ENCODE assay signal across 26 cellular contexts in genomic region chr3:51947215-51947900, GRCh38. TPM values are rescaled to one million over a fixed set of nuclear protein-coding genes. Genes with fewer than 3 reads are reported as not detected.
"Had no signal": no experiment of that assay in that cellular context is flagged by ENCODE, and none has a peak within 500 bp of the region (broad histone marks: within the 10 kb centered on the region; RNA-seq: fewer than 3 reads in every experiment).

No MANE protein-coding gene starts in this region.

- H3K27me3 ChIP-seq: body of pancreas, cardiac muscle cell, stomach, suprapubic skin, tibial nerve, uterus had no signal

- H3K27me3 Mint-ChIP-seq: activated CD4-positive, alpha-beta T cell treated with anti-CD3 and anti-CD28 coated beads, Interleukin-2, amount 10 ng/mL, durations not matched to agents 24 days and 14 days; dendritic cell treated with granulocyte-macrophage colony-stimulating factor and Interleukin-4, amounts not matched to agents 40 ng/mL and 50 ng/mL, for 4 days had no signal

- H3K4me3 Mint-ChIP-seq: activated CD4-positive, alpha-beta T cell treated with anti-CD3 and anti-CD28 coated beads, Interleukin-2, amount 10 ng/mL, durations not matched to agents 24 days and 14 days; activated CD8-positive, alpha-beta T cell treated with anti-CD3 and anti-CD28 coated beads, Interleukin-2, amount 10 ng/mL, durations not matched to agents 7 days and 5 days; activated naive CD4-positive, alpha-beta T cell treated with anti-CD3 and anti-CD28 coated beads for 36 hours; dendritic cell treated with granulocyte-macrophage colony-stimulating factor and Interleukin-4, amounts not matched to agents 40 ng/mL and 50 ng/mL, for 4 days; memory B cell; neural crest cell; stimulated activated memory B cell treated with anti-CD40 and anti-IgM and Interleukin-4, amounts not matched to agents 10 μg/mL and 1 μg/mL and 100 μg/mL, for 72 hours had no signal

- H3K9me3 ChIP-seq: body of pancreas, prostate gland, stomach, suprapubic skin, tibial nerve, uterus had no signal

- H3K27ac Mint-ChIP-seq: activated CD4-positive, alpha-beta T cell treated with anti-CD3 and anti-CD28 coated beads, Interleukin-2, amount 10 ng/mL, durations not matched to agents 24 days and 14 days; activated CD8-positive, alpha-beta T cell treated with anti-CD3 and anti-CD28 coated beads, Interleukin-2, amount 10 ng/mL, durations not matched to agents 7 days and 5 days; activated naive CD4-positive, alpha-beta T cell treated with anti-CD3 and anti-CD28 coated beads for 36 hours; dendritic cell treated with granulocyte-macrophage colony-stimulating factor and Interleukin-4, amounts not matched to agents 40 ng/mL and 50 ng/mL, for 4 days; memory B cell; stimulated activated memory B cell treated with anti-CD40 and anti-IgM and Interleukin-4, amounts not matched to agents 10 μg/mL and 1 μg/mL and 100 μg/mL, for 72 hours had no signal

- H3K4me3 ChIP-seq: body of pancreas, cardiac muscle cell, prostate gland, stomach, suprapubic skin, tibial nerve, uterus had no signal

- H3K9me3 Mint-ChIP-seq: activated CD4-positive, alpha-beta T cell treated with anti-CD3 and anti-CD28 coated beads, Interleukin-2, amount 10 ng/mL, durations not matched to agents 24 days and 14 days; activated naive CD4-positive, alpha-beta T cell treated with anti-CD3 and anti-CD28 coated beads for 36 hours; dendritic cell treated with granulocyte-macrophage colony-stimulating factor and Interleukin-4, amounts not matched to agents 40 ng/mL and 50 ng/mL, for 4 days; memory B cell; neural crest cell; stimulated activated memory B cell treated with anti-CD40 and anti-IgM and Interleukin-4, amounts not matched to agents 10 μg/mL and 1 μg/mL and 100 μg/mL, for 72 hours had no signal

- H3K36me3 ChIP-seq: cardiac muscle cell, prostate gland, uterus had no signal

- ATAC-seq: activated CD4-positive, CD25-positive, alpha-beta regulatory T cell treated with anti-CD3 and anti-CD28 coated beads, Interleukin-2, amount 50 U/mL, for 24 hours; activated CD8-positive, alpha-beta T cell treated with anti-CD3 and anti-CD28 coated beads, Interleukin-2, amount 10 ng/mL, durations not matched to agents 7 days and 5 days; body of pancreas; SK-N-SH treated with all-trans-retinoic acid at 6 μM for 48 hours; stimulated activated memory B cell treated with anti-CD40 and anti-IgM and Interleukin-4, amounts not matched to agents 10 μg/mL and 1 μg/mL and 100 μg/mL, for 72 hours had no signal

- DNase-seq: activated CD4-positive, alpha-beta T cell treated with anti-CD3 and anti-CD28 coated beads, Interleukin-2, amount 10 ng/mL, durations not matched to agents 24 days and 14 days; activated CD8-positive, alpha-beta T cell treated with anti-CD3 and anti-CD28 coated beads, Interleukin-2, amount 10 ng/mL, durations not matched to agents 7 days and 5 days; activated effector memory CD4-positive, alpha-beta T cell treated with Interleukin-2 at 50 U/mL for 16 hours; activated naive CD4-positive, alpha-beta T cell treated with anti-CD3 and anti-CD28 coated beads for 36 hours; activated T-cell treated with anti-CD3 and anti-CD28 coated beads, Interleukin-2, amount 50 U/mL, for 48 hours; effector CD8-positive, alpha-beta T cell; foreskin melanocyte; hippocampal formation; stimulated activated CD4-positive, alpha-beta T cell treated with anti-CD3 and anti-CD28 coated beads, Interleukin-2, amount 100 ng/mL, for 24 hours; stomach had no signal

- H3K27ac ChIP-seq: body of pancreas, cardiac muscle cell, prostate gland, stomach, suprapubic skin, tibial nerve, uterus, VCaP had no signal

- H3K4me1 ChIP-seq: prostate gland, uterus had no signal

RNA-seq across cellular contexts. Expression of gene GPR62, which starts 7.8 kb away (rescaled TPM):
- total RNA-seq: activated CD4-positive, alpha-beta T cell treated with anti-CD3 and anti-CD28 coated beads, Interleukin-2, amount 10 ng/mL, durations not matched to agents 24 days and 14 days; activated CD8-positive, alpha-beta T cell treated with anti-CD3 and anti-CD28 coated beads, Interleukin-2, amount 10 ng/mL, durations not matched to agents 7 days and 5 days; activated naive CD4-positive, alpha-beta T cell treated with anti-CD3 and anti-CD28 coated beads for 36 hours; body of pancreas; myocyte; osteocyte; stomach; suprapubic skin; T-helper 2 cell treated with Interferon-gamma antibody and Interleukin-4, amounts not matched to agents 100 ng/mL and 5 ng/mL, for 36 hours had no signal
